1 cellular context compared by ENCODE assay signal in genomic region chr21:45291613-45292398, GRCh38.
TF ChIP-seq lines count a peak whose summit lies in the region.

No MANE protein-coding gene starts in this region.

TF ChIP-seq in H1, 55 proteins besides CTCF, POLR2A, EP300 and RAD21:
- TF ChIP-seq RFX5 (IDR thresholded peaks at IDR 0.05; ENCODE audit: borderline replicate concordance, low read depth, low read length) = no peak
- TF ChIP-seq CHD1 (IDR thresholded peaks at IDR 0.05; ENCODE audit: low read depth, low read length) = no peak
- no peak for TF ChIP-seq ATF2 (IDR thresholded peaks at IDR 0.05; ENCODE audit: low read length)
- TF ChIP-seq KDM4A (IDR thresholded peaks at IDR 0.05; ENCODE audit: low read depth, low read length, severe bottlenecking) = no peak
- no peak for TF ChIP-seq EZH2 (IDR thresholded peaks at IDR 0.05; ENCODE audit: low read depth, low read length, severe bottlenecking)
- TF ChIP-seq RXRA (IDR thresholded peaks at IDR 0.05; ENCODE audit: insufficient read depth, low read depth, low read length) = no peak
- no peak for TF ChIP-seq GTF2F1 (IDR thresholded peaks at IDR 0.05; ENCODE audit: borderline replicate concordance, low read depth, low read length)
- TF ChIP-seq JUND (IDR thresholded peaks at IDR 0.05; ENCODE audit: low read length) = no peak
- TF ChIP-seq MAFK (IDR thresholded peaks at IDR 0.05; ENCODE audit: low read depth, low read length) = no peak
- TF ChIP-seq PHF8 (conservative IDR thresholded peaks at IDR 0.05; ENCODE audit: low read depth, low read length) = no peak
- no peak for TF ChIP-seq ZNF274 (IDR thresholded peaks at IDR 0.05; ENCODE audit: borderline replicate concordance, extremely low read depth, low read length)
- peak; percentile 83 for TF ChIP-seq E2F6 (IDR thresholded peaks at IDR 0.05)
- no peak for TF ChIP-seq SIN3A (conservative IDR thresholded peaks at IDR 0.05 in 1 of 2, IDR thresholded peaks at IDR 0.05 in 1 of 2; ENCODE audit: low read depth in 1 of 2, low read length in 2 of 2)
- TF ChIP-seq EGR1 (IDR thresholded peaks at IDR 0.05; ENCODE audit: borderline replicate concordance, low read depth, low read length) = no peak
- peak; percentile 8 for TF ChIP-seq CTBP2 (IDR thresholded peaks at IDR 0.05; ENCODE audit: borderline replicate concordance, insufficient read depth, insufficient read length, low read length)
- TF ChIP-seq, protein P1, sequence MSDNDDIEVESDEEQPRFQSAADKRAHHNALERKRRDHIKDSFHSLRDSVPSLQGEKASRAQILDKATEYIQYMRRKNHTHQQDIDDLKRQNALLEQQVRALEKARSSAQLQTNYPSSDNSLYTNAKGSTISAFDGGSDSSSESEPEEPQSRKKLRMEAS (IDR thresholded peaks at IDR 0.05) = peak; percentile 56
- TF ChIP-seq SP4 (IDR thresholded peaks at IDR 0.05; ENCODE audit: low read length) = no peak
- no peak for TF ChIP-seq POU5F1 (IDR thresholded peaks at IDR 0.05; ENCODE audit: low read depth, low read length)
